ENCODE assay signal across 8 cellular contexts in the genomic region with DNA sequence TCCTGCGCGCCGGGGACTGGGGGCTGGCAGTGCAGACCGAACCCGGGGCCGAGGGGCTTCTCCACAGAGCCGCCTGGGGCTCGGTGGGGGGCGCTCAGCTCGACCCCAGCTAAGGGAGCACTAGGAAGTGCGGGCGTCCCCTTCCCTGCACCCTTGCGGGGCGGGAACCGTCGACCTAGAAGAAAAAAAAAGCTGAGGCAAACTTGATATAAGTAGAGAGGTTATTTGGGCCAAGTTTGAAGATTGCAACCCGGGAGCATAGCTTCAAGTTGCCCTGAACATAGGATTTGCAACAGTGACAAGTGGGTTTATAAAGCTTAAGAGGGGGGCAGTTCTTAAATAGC. TPM values are rescaled to one million over a fixed set of nuclear protein-coding genes. Genes with fewer than 3 reads are reported as not detected.
A peak's percentile ranks its signal among the peaks of the same experiment; 100 is the strongest.
DNase-seq lines count a peak whose midpoint lies in the region; ATAC-seq and TF ChIP-seq lines count a peak whose summit lies in the region.
"Not testable (repeated sequence)": the region's sequence is repeated elsewhere in the genome, so short reads cannot be mapped to it uniquely, and the experiment has no call there.
"Had no signal": no experiment of that assay in that cellular context is flagged by ENCODE, and none has a peak within 500 bp of the region (broad histone marks: within the 10 kb centered on the region; RNA-seq: fewer than 3 reads in every experiment).

No MANE protein-coding gene starts in this region.

- BruUV-seq in PC-3 (replicated peaks; lab: Mats Ljungman, UMichigan), result not testable (repeated sequence)

- not testable (repeated sequence) for H3K9me3 ChIP-seq in CD4-positive, alpha-beta T cell (ENCODE audit: control insufficient read depth, low read length); PC-3 (ENCODE audit: low read length); body of pancreas; mucosa of descending colon

- not testable (repeated sequence) for H3K4me3 Mint-ChIP-seq in CD4-positive, alpha-beta T cell

- not testable (repeated sequence) for H3K27ac ChIP-seq in CD4-positive, alpha-beta T cell (ENCODE audit: low read depth, low read length); PC-3 (ENCODE audit: low read length); body of pancreas

- H3K36me3 ChIP-seq in PC-3 (ENCODE audit: low read depth, low read length); body of pancreas (replicated peaks in 1 of 2; ENCODE audit: insufficient read depth in 1 of 2, low read depth in 2 of 2); mucosa of descending colon (ENCODE audit: low read depth): not testable (repeated sequence)

- no CpG with 5 or more reads among the region's 17 CpGs for WGBS in body of pancreas, 2 donors

- H3K27me3 Mint-ChIP-seq in CD4-positive, alpha-beta T cell, result not testable (repeated sequence)

- H3K27me3 ChIP-seq in CD4-positive, alpha-beta T cell (ENCODE audit: control insufficient read depth, insufficient read depth, low read length); PC-3 (ENCODE audit: low read length); body of pancreas: not testable (repeated sequence)

- not testable (repeated sequence) for H3K4me3 ChIP-seq in PC-3 (ENCODE audit: low read length); body of pancreas; mucosa of descending colon

- not testable (repeated sequence) for DNase-seq in CD4-positive, alpha-beta T cell; PC-3; body of pancreas; mucosa of descending colon

- H2AFZ ChIP-seq in PC-3 (ENCODE audit: low read length), result not testable (repeated sequence)

- H3K9ac ChIP-seq in PC-3 (ENCODE audit: low read length), result not testable (repeated sequence)

- POLR2A ChIA-PET in CD4-positive, alpha-beta T cell (lab: Charles Lee); PC-3 (lab: Charles Lee; ENCODE audit: unreplicated experiment): not testable (repeated sequence)

- H3K9me2 ChIP-seq in PC-3 (replicated peaks; ENCODE audit: low read length), result not testable (repeated sequence)

- intact Hi-C loops in CD4-positive, alpha-beta T cell (cut with DNase I, micrococcal nuclease); PC-3 (cut with micrococcal nuclease); body of pancreas (cut with DNase I); mucosa of descending colon (cut with DNase I, micrococcal nuclease): not testable (repeated sequence)

- H3K79me2 ChIP-seq in PC-3 (ENCODE audit: low read length), result not testable (repeated sequence)

- not testable (repeated sequence) for TF ChIP-seq CTCF in CD4-positive, alpha-beta T cell (IDR thresholded peaks at IDR 0.05); PC-3 (conservative IDR thresholded peaks at IDR 0.05; ENCODE audit: low read depth, low read length); body of pancreas (IDR thresholded peaks at IDR 0.05); mucosa of descending colon (IDR thresholded peaks at IDR 0.05)

- H3F3A ChIP-seq in PC-3 (ENCODE audit: low read length, unreplicated experiment), result not testable (repeated sequence)

- not testable (repeated sequence) for H3K4me1 ChIP-seq in PC-3 (ENCODE audit: insufficient read depth, low read length); body of pancreas; mucosa of descending colon (ENCODE audit: low read depth)

- not testable (repeated sequence) for H4K20me1 ChIP-seq in PC-3 (ENCODE audit: low read length)

- not testable (repeated sequence) for H3K27ac Mint-ChIP-seq in CD4-positive, alpha-beta T cell

- H3K4me1 Mint-ChIP-seq in CD4-positive, alpha-beta T cell (ENCODE audit: low read depth), result not testable (repeated sequence)

- H3K36me3 Mint-ChIP-seq in CD4-positive, alpha-beta T cell (ENCODE audit: low read depth), result not testable (repeated sequence)

- ATAC-seq in CD4-positive, alpha-beta T cell (ENCODE audit: poor library complexity), result peak; percentile 46
- ATAC-seq in GM21390 (IDR thresholded peaks at IDR 0.05; ENCODE audit: unreplicated experiment) (peak; percentile 12), HG02642 (IDR thresholded peaks at IDR 0.05; ENCODE audit: poor library complexity, unreplicated experiment) (peak; percentile 28), HG03354 (IDR thresholded peaks at IDR 0.05; ENCODE audit: poor library complexity, severe bottlenecking, unreplicated experiment) (peak; percentile 15), PC-3 (peak; percentile 29; the same call in 1 of the 2 replicates), body of pancreas (peak; percentile 12), mucosa of descending colon (peak; percentile 57)

- not testable (repeated sequence) for H3K9me3 Mint-ChIP-seq in CD4-positive, alpha-beta T cell

- not testable (repeated sequence) for TF ChIP-seq POLR2A in body of pancreas (IDR thresholded peaks at IDR 0.05)

- not testable (repeated sequence) for H3K4me2 ChIP-seq in PC-3 (ENCODE audit: low read length)

- CTCF ChIA-PET in CD4-positive, alpha-beta T cell (lab: Charles Lee); PC-3 (lab: Charles Lee): not testable (repeated sequence)

RNA-seq across cellular contexts. Expression of gene U2AF1, which starts 0.4 kb away (rescaled TPM):
- 10 to 100 TPM; 12.3 to 13.6 TPM for total RNA-seq in CD4-positive, alpha-beta T cell
- total RNA-seq in PC-3 (2014; rRNA removed) (43.4 and 49.3 TPM in 2 replicates), body of pancreas (10 to 100 TPM; 34.2 to 40.9 TPM), mucosa of descending colon (10 to 100 TPM; 10.8 to 38.5 (median 36.4) TPM)

RNA-seq across cellular contexts. Expression of gene CBS, which starts 32.1 kb away (rescaled TPM):
- under 1 TPM; 0.19 to 0.39 TPM for total RNA-seq in CD4-positive, alpha-beta T cell
- total RNA-seq in PC-3 (2014; rRNA removed), result 8.9 and 9.6 TPM in 2 replicates
- 100 to 1,000 TPM; 196 to 199 TPM for total RNA-seq in body of pancreas
- total RNA-seq in mucosa of descending colon, result 1 to 10 TPM; 4.5 to 5.8 (median 4.6) TPM
- total RNA-seq: HT-29 had no signal

Comparison
In these comparisons a context has a peak if more than half of its experiments do, and no peak if none do; other contexts are left out.
1. RNA of gene CBS, which starts 32.1 kb away (total RNA-seq): 196 to 199 TPM in body of pancreas; 8.9 to 9.6 TPM in PC-3, 4.5 to 5.8 TPM in mucosa of descending colon and 0.19 to 0.39 TPM in CD4-positive, alpha-beta T cell; every median in the first group is over 10 times any median in the second.
2. Peak in every context shown above with its lines, with median percentiles within 50 percentile points of each other: ATAC-seq.